Comparison of ENCODE assay signal across 19 cellular contexts in the genomic region with DNA sequence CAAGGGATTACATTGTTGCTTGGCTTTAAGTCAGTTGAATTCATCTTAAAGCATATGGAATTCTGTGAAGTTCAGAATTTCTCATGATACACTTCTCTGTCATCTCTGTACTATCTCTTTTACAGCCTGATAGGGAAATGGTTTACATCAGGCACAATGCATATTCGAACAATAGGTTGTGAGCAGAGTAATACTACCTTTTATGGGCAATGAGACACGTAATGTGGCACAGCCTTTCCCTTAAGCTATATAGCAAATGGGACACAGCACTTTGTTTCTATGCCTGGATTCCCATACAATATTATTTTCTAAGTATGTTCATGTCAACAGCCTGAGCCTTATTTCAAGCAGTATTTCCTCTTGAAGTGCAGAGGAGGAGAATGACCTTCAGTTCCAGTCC. TPM values are rescaled to one million over a fixed set of nuclear protein-coding genes. Genes with fewer than 3 reads are reported as not detected.
DNase-seq lines count a peak whose midpoint lies in the region; ATAC-seq, FAIRE-seq and TF ChIP-seq lines count a peak whose summit lies in the region.
"Had no signal": no experiment of that assay in that cellular context is flagged by ENCODE, and none has a peak within 500 bp of the region (broad histone marks: within the 10 kb centered on the region; RNA-seq: fewer than 3 reads in every experiment).

No MANE protein-coding gene starts in this region.

- no peak for FAIRE-seq in H1 (lab: Jason Lieb, UNC)
- peak; percentile 5 for FAIRE-seq in keratinocyte (lab: Jason Lieb, UNC)
- FAIRE-seq: A549, GM18507 had no signal

- H3K4me1 ChIP-seq in GM23338 (ENCODE audit: insufficient read depth) (peaks cover 16% of the 10 kb centered on the region), H1 (replicated peaks in 1 of 4; ENCODE audit: control insufficient read depth in 3 of 4, insufficient read depth in 4 of 4, low read length in 3 of 4) (no peaks in the 10 kb centered on the region; a peak in 1 of 7 replicates), keratinocyte (ENCODE audit: control insufficient read depth, extremely low read depth, insufficient read depth, low read length) (no peaks in the 10 kb centered on the region), sigmoid colon (peaks cover 0 to 84% (median 47%) of the 10 kb centered on the region in 4 donors)

- H3K9ac ChIP-seq in H1 (replicated peaks in 1 of 4; ENCODE audit: extremely low read depth in 1 of 4, low read depth in 3 of 4, low read length in 3 of 4) (no peak overlapping the region), keratinocyte (ENCODE audit: control insufficient read depth, extremely low read depth, insufficient read depth, low read length) (no peak overlapping the region)
- H3K9ac ChIP-seq: GM23248 had no signal

- H2AFZ ChIP-seq in GM23338 (no peak overlapping the region), H1 (ENCODE audit: low read length) (no peak overlapping the region), keratinocyte (ENCODE audit: control insufficient read depth, low read length) (no peak overlapping the region)
- H2AFZ ChIP-seq: GM23248 had no signal

- TF ChIP-seq EP300 in H1 (IDR thresholded peaks at IDR 0.05; ENCODE audit: borderline replicate concordance in 1 of 2, low read depth in 2 of 2, low read length in 2 of 2) (no peak), sigmoid colon (IDR thresholded peaks at IDR 0.05) (no peak)

- no peak for TF ChIP-seq POLR2A in H1 (IDR thresholded peaks at IDR 0.05; ENCODE audit: control extremely low read depth in 1 of 2, low read depth in 2 of 2, low read length in 2 of 2)
- no peak for TF ChIP-seq POLR2A in sigmoid colon (IDR thresholded peaks at IDR 0.05)

- H4K5ac ChIP-seq in H1 (ENCODE audit: insufficient read length, low read depth, low read length) = no peak overlapping the region

- H3K36me3 Mint-ChIP-seq in GM23338 (ENCODE audit: low read depth) = no peaks in the 10 kb centered on the region
- H3K36me3 Mint-ChIP-seq: CD14-positive monocyte had no signal

- no peaks in the 10 kb centered on the region for H4K20me1 ChIP-seq in GM23338 (replicated peaks; ENCODE audit: insufficient read depth)
- no peaks in the 10 kb centered on the region for H4K20me1 ChIP-seq in H1 (replicated peaks in 1 of 2; ENCODE audit: control insufficient read depth in 1 of 2, insufficient read depth in 2 of 2, low read length in 2 of 2)
- H4K20me1 ChIP-seq in keratinocyte (ENCODE audit: control insufficient read depth, extremely low read depth, insufficient read depth, low read length) = no peaks in the 10 kb centered on the region

- H3K27me3 ChIP-seq in GM23338 (ENCODE audit: insufficient read depth) (no peaks in the 10 kb centered on the region), H1 (replicated peaks in 1 of 4; ENCODE audit: control insufficient read depth in 3 of 4, extremely low read depth in 1 of 4, insufficient read depth in 3 of 4, low read length in 3 of 4) (no peaks in the 10 kb centered on the region), keratinocyte (ENCODE audit: control insufficient read depth, extremely low read depth, insufficient read depth, low read length) (no peaks in the 10 kb centered on the region), sigmoid colon (no peaks in the 10 kb centered on the region)

- no peaks in the 10 kb centered on the region for H3K79me2 ChIP-seq in GM23338 (replicated peaks; ENCODE audit: insufficient read depth)
- no peaks in the 10 kb centered on the region for H3K79me2 ChIP-seq in H1 (ENCODE audit: control insufficient read depth in 1 of 2, insufficient read depth in 2 of 2, low read length in 2 of 2)
- no peaks in the 10 kb centered on the region for H3K79me2 ChIP-seq in keratinocyte (ENCODE audit: control insufficient read depth, insufficient read depth, low read length)

- H3K9me1 ChIP-seq in keratinocyte (ENCODE audit: control insufficient read depth, extremely low read depth, insufficient read depth, low read length) = no peaks in the 10 kb centered on the region

- no peak overlapping the region for H4K91ac ChIP-seq in H1 (replicated peaks; ENCODE audit: insufficient read length, low read length)

- H3K27me3 Mint-ChIP-seq in GM23338 (ENCODE audit: insufficient read depth, low read depth, poor library complexity) = peaks cover 2% of the 10 kb centered on the region

- H4K8ac ChIP-seq in H1 (ENCODE audit: extremely low read depth, insufficient read depth, low read length) = no peak overlapping the region

- no peak overlapping the region for H3K27ac Mint-ChIP-seq in GM23338
- H3K27ac Mint-ChIP-seq: CD14-positive monocyte had no signal

- H3K23ac ChIP-seq in H1 (ENCODE audit: insufficient read length) = no peak overlapping the region

- H3K9me3 Mint-ChIP-seq in GM23338 = no peaks in the 10 kb centered on the region

- H3K4me2 ChIP-seq in GM23338 (no peak overlapping the region), H1 (ENCODE audit: insufficient read depth in 1 of 2, low read depth in 2 of 2, low read length in 2 of 2) (no peak overlapping the region), keratinocyte (ENCODE audit: control insufficient read depth, extremely low read depth, insufficient read depth, low read depth, low read length) (no peak overlapping the region)
- H3K4me2 ChIP-seq: A549 had no signal

- H3K9me3 ChIP-seq in H1 (ENCODE audit: insufficient read depth in 2 of 2, low read depth in 1 of 2, low read length in 1 of 2) (no peaks in the 10 kb centered on the region; a peak in 1 of 4 replicates), keratinocyte (ENCODE audit: control insufficient read depth, low read depth, low read length) (no peaks in the 10 kb centered on the region), sigmoid colon (no peaks in the 10 kb centered on the region)
- H3K9me3 ChIP-seq: A549 had no signal

- H2BK20ac ChIP-seq in H1 (ENCODE audit: low read length) = no peak overlapping the region

- CTCF ChIA-PET in H1 (lab: Charles Lee; ENCODE audit: partially characterized antibody) = interaction anchor here (0.7 kb wide), 1 partner anchor 66 kb away, joined by 3 read pairs; no protein-coding TSS in a partner anchor

- POLR2A ChIA-PET in H1 (lab: Charles Lee; ENCODE audit: partially characterized antibody) = no interaction called here

- intact Hi-C loops in sigmoid colon (cut with DNase I) = no loop called here

- H3K27ac ChIP-seq in GM23338 (ENCODE audit: low read depth) (0 out of 2 replicates have a peak overlapping the region, but pooled peaks have one; percentile 28), H1 (ENCODE audit: low read depth, low read length) (no peak overlapping the region), keratinocyte (ENCODE audit: control insufficient read depth, insufficient read depth, low read length) (no peak overlapping the region), sigmoid colon (peak overlapping the region; percentile 50 to 90 (median 73))
- H3K27ac ChIP-seq: A549, GM23248 had no signal

- no peaks in the 10 kb centered on the region for H3K23me2 ChIP-seq in H1 (ENCODE audit: low read depth, low read length)

- H3K4me3 ChIP-seq in GM23338 (no peak overlapping the region), H1 (ENCODE audit: extremely low read depth in 1 of 4, insufficient read depth in 2 of 4, low read depth in 3 of 4, low read length in 4 of 4) (no peak overlapping the region), keratinocyte (ENCODE audit: control insufficient read depth in 2 of 3, extremely low read depth in 1 of 3, insufficient read depth in 2 of 3, low read depth in 1 of 3, low read length in 3 of 3) (no peak overlapping the region), sigmoid colon (no peak overlapping the region)
- H3K4me3 ChIP-seq: A549, GM23248 had no signal

- H2BK120ac ChIP-seq in H1 (replicated peaks; ENCODE audit: low read depth, low read length) = no peak overlapping the region

- H3F3A ChIP-seq in GM23338 (replicated peaks; ENCODE audit: low read depth) = no peaks in the 10 kb centered on the region

- no peak overlapping the region for H3K4me3 Mint-ChIP-seq in GM23338
- H3K4me3 Mint-ChIP-seq: CD14-positive monocyte had no signal

- H2BK15ac ChIP-seq in H1 (ENCODE audit: low read length) = no peak overlapping the region

- DNase-seq in GM23338 (ENCODE audit: low spot score) (no peak), H1 (ENCODE audit: low read depth in 1 of 2, low spot score in 2 of 2) (no peak), keratinocyte (ENCODE audit: low read depth, low spot score) (no peak), sigmoid colon (no peak), NCI-H128 (lab: John Stamatoyannopoulos, UW; ENCODE audit: unreplicated experiment) (no peak), NCI-H1694 treated with DMSO at 0.1 percent for 48 hours (lab: John Stamatoyannopoulos, UW) (no peak), NCI-H446 treated with DMSO at 0.1 percent for 48 hours (lab: John Stamatoyannopoulos, UW) (no peak)
- DNase-seq in stimulated activated CD4-positive, alpha-beta T cell treated with anti-CD3 and anti-CD28 coated beads, Interleukin-4, amount 100 ng/mL, for 1 hour = no peak
- DNase-seq: COR-L47, GM23248, KBM-7, NCI-H1092, NCI-H1694, NCI-H82, Right ventricle myocardium superior had no signal

- no peaks in the 10 kb centered on the region for H3K9me2 ChIP-seq in GM23338 (ENCODE audit: insufficient read depth)

- WGBS in H1 (ENCODE audit: extremely low coverage in 1 of 2, insufficient coverage in 1 of 2, insufficient read length in 1 of 2, insufficient replicate concordance in 2 of 2, low coverage in 1 of 2, low lambda C conversion rate in 2 of 2, missing lambda C conversion rate in 1 of 2), 2 experiments = 90% methylated on average over 2 of the region's 2 CpGs; no CpG with 5 or more reads in 1 of the 2 experiments
- 19 to 54% methylated on average over 2 of the region's 2 CpGs for WGBS in sigmoid colon, 2 donors

- no peak for ATAC-seq in GM23338
- ATAC-seq: A549, Panc1 had no signal

- H3K18ac ChIP-seq in H1 (ENCODE audit: extremely low read depth, low read length) = no peak overlapping the region

- no peaks in the 10 kb centered on the region for H3K79me1 ChIP-seq in H1 (ENCODE audit: low read depth, low read length)

- no peak overlapping the region for H2BK5ac ChIP-seq in H1 (ENCODE audit: low read depth, low read length)

- no peak overlapping the region for H3K14ac ChIP-seq in H1 (ENCODE audit: insufficient read length)

- H2BK12ac ChIP-seq in H1 (ENCODE audit: low read depth, low read length) = no peak overlapping the region

- TF ChIP-seq CTCF in GM23338 (conservative IDR thresholded peaks at IDR 0.05; ENCODE audit: low read depth in 2 of 2) (no peak), H1 (IDR thresholded peaks at IDR 0.05; ENCODE audit: control extremely low read depth in 1 of 3, insufficient read depth in 1 of 3, low read depth in 1 of 3, low read length in 3 of 3) (no peak), keratinocyte (optimal IDR thresholded peaks at IDR 0.05 in 1 of 3, IDR thresholded peaks at IDR 0.05 in 1 of 3, conservative IDR thresholded peaks at IDR 0.05 in 1 of 3; ENCODE audit: extremely low read depth in 1 of 3, insufficient read depth in 2 of 3, low read length in 3 of 3) (no peak), sigmoid colon (IDR thresholded peaks at IDR 0.05) (no peak)

- H3K56ac ChIP-seq in H1 (replicated peaks; ENCODE audit: insufficient read length, low read depth, low read length) = no peak overlapping the region

- peaks cover 32% of the 10 kb centered on the region for H3K4me1 Mint-ChIP-seq in GM23338

- no peak overlapping the region for H2AK5ac ChIP-seq in H1 (ENCODE audit: low read depth, low read length)

- no peaks in the 10 kb centered on the region for H3K36me3 ChIP-seq in GM23338 (ENCODE audit: insufficient read depth)
- no peaks in the 10 kb centered on the region for H3K36me3 ChIP-seq in H1 (ENCODE audit: control insufficient read depth in 2 of 4, insufficient read depth in 4 of 4, low read length in 3 of 4)
- H3K36me3 ChIP-seq in keratinocyte (ENCODE audit: control insufficient read depth in 2 of 2, extremely low read depth in 1 of 2, insufficient read depth in 2 of 2, low read length in 2 of 2) = no peaks in the 10 kb centered on the region
- no peaks in the 10 kb centered on the region for H3K36me3 ChIP-seq in sigmoid colon

- no peak overlapping the region for H3K4ac ChIP-seq in H1 (replicated peaks; ENCODE audit: insufficient read length, low read depth, low read length)

- dilution Hi-C loops in keratinocyte (cut with MboI; ENCODE audit: extremely low pct_ligation_motif_present, low sequenced_read_pairs) = no loop called here

- no peak for TF ChIP-seq RAD21 in H1 (IDR thresholded peaks at IDR 0.05 in 1 of 2, conservative IDR thresholded peaks at IDR 0.05 in 1 of 2; ENCODE audit: low read depth in 2 of 2, low read length in 2 of 2)

RNA-seq across cellular contexts. Expression of gene SYNPO2, which starts 58.4 kb away (rescaled TPM):
- total RNA-seq in GM23338 (2014; rRNA removed; shearing (Covaris generic)) = 3.1 and 3.4 TPM in 2 replicates
- polyA plus RNA-seq in GM23338 (2016; fragmentation: Nextera tagmentation; extraction: Ambion mirVana) = 2.1 and 2.4 TPM in 2 replicates
- total RNA-seq in H1 (2021; fragmentation: NEBNext Ultra II Directional; extraction: Animal tissue kit (Norgen Biotek cat#: 25700)) = 4.2 and 4.5 TPM in 2 replicates
- 0.36 and 0.50 TPM in 2 replicates for polyA plus RNA-seq in H1 (2011; rRNA removed)
- 0.78 TPM for polyA plus RNA-seq in H1 (2011; cell fraction: cytosol; rRNA removed)
- 1.3 TPM for polyA plus RNA-seq in H1 (2011; cell fraction: nucleus; rRNA removed)
- 1.0 to 2.4 TPM (median 1.2 TPM) in 4 replicates for polyA plus RNA-seq in H1 (2012, experiment 1 of 2)
- 0.05 TPM for polyA plus RNA-seq in H1 (2012, experiment 2 of 2)
- 2.4 TPM for polyA plus RNA-seq in H1 (2013, experiment 1 of 2)
- 2.7 TPM for polyA plus RNA-seq in H1 (2013, experiment 2 of 2)
- polyA minus RNA-seq in H1 (2011; rRNA and poly(A)+ RNA removed) = 2.3 and 3.1 TPM in 2 replicates
- polyA minus RNA-seq in H1 (2011; cell fraction: cytosol; rRNA and poly(A)+ RNA removed) = 1.1 TPM
- polyA minus RNA-seq in H1 (2011; cell fraction: nucleus; rRNA and poly(A)+ RNA removed) = 3.8 TPM
- 0.19 to 0.77 TPM (median 0.34 TPM) in 3 replicates for polyA plus RNA-seq in keratinocyte
- 1.9 TPM for polyA plus RNA-seq in keratinocyte (2011; ENCODE audit: low read depth)
- 0.34 and 0.39 TPM in 2 replicates for polyA plus RNA-seq in keratinocyte (2011; cell fraction: cytosol; rRNA removed)
- 0.85 and 1.1 TPM in 2 replicates for polyA plus RNA-seq in keratinocyte (2011; cell fraction: nucleus; rRNA removed)
- polyA plus RNA-seq in keratinocyte (2012; ENCODE audit: low replicate concordance) = 0.21 and 1.2 TPM in 2 replicates
- polyA minus RNA-seq in keratinocyte = 0.30 to 2.9 TPM (median 0.70 TPM) in 3 replicates
- 0.38 TPM for polyA minus RNA-seq in keratinocyte (2011; cell fraction: cytosol; rRNA and poly(A)+ RNA removed)
- polyA minus RNA-seq in keratinocyte (2011; cell fraction: nucleus; rRNA and poly(A)+ RNA removed) = 0.63 and 2.4 TPM in 2 replicates
- 1,000 to 10,000 TPM in 3 of 4 donors, 100 to 1,000 TPM in 1; 611 to 1,591 (median 1,204) TPM for total RNA-seq in sigmoid colon
- 10 to 100 TPM in 1 of 3 donors, 1 to 10 TPM in 2; 2.1 to 34.6 (median 9.0) TPM for polyA plus RNA-seq in sigmoid colon
- polyA plus RNA-seq: CD14-positive monocyte had no signal

Comparison
In these comparisons a context has a peak if more than half of its experiments do, and no peak if none do; other contexts are left out.
1. H3K27ac ChIP-seq: peak in GM23338 (single experiment) and sigmoid colon (4 of 4); none in H1 (single experiment) and keratinocyte (single experiment).